In genomic region chr7:92584953-92585352, GRCh38 we compare ENCODE assay signal across 11 cellular contexts. TPM values are rescaled to one million over a fixed set of nuclear protein-coding genes. Genes with fewer than 3 reads are reported as not detected.
DNase-seq lines count a peak whose midpoint lies in the region; ATAC-seq, FAIRE-seq and TF ChIP-seq lines count a peak whose summit lies in the region.
"Had no signal": no experiment of that assay in that cellular context is flagged by ENCODE, and none has a peak within 500 bp of the region (broad histone marks: within the 10 kb centered on the region; RNA-seq: fewer than 3 reads in every experiment).

No MANE protein-coding gene starts in this region.

- ATAC-seq in CD4-positive, alpha-beta T cell (ENCODE audit: poor library complexity) = peak; percentile 33
- ATAC-seq: lower lobe of right lung had no signal

- H3K36me3 ChIP-seq in endothelial cell of umbilical vein (ENCODE audit: control insufficient read depth in 2 of 2, extremely low read depth in 1 of 2, insufficient read depth in 2 of 2, low read length in 2 of 2) (peaks cover 2 to 4% of the 10 kb centered on the region in 2 experiments), ovary (no peaks in the 10 kb centered on the region)

- H4K20me1 ChIP-seq in endothelial cell of umbilical vein (replicated peaks; ENCODE audit: control insufficient read depth, extremely low read depth, insufficient read depth, low read length) = peaks cover 18% of the 10 kb centered on the region

- H3K4me2 ChIP-seq in endothelial cell of umbilical vein (ENCODE audit: insufficient read depth, low read length) = no peak overlapping the region

- no peaks in the 10 kb centered on the region for H3K9me3 ChIP-seq in CD4-positive, alpha-beta T cell (ENCODE audit: control insufficient read depth, low read length)
- H3K9me3 ChIP-seq in endothelial cell of umbilical vein (replicated peaks; ENCODE audit: control insufficient read depth, insufficient read depth, low read length) (no peaks in the 10 kb centered on the region), ovary (no peaks in the 10 kb centered on the region)
- H3K9me3 ChIP-seq: lower lobe of right lung had no signal

- TF ChIP-seq EP300 in ovary (IDR thresholded peaks at IDR 0.05) = no peak

- H3K4me3 ChIP-seq in endothelial cell of umbilical vein (replicated peaks in 1 of 3; ENCODE audit: insufficient read depth in 1 of 3, low read depth in 1 of 3, low read length in 3 of 3) (no peak overlapping the region), ovary (no peak overlapping the region)
- H3K4me3 ChIP-seq: lower lobe of right lung had no signal

- H3K79me2 ChIP-seq in endothelial cell of umbilical vein (ENCODE audit: control insufficient read depth, insufficient read depth, low read length) = peaks cover 95% of the 10 kb centered on the region

- H3K36me3 Mint-ChIP-seq in CD4-positive, alpha-beta T cell (ENCODE audit: low read depth) = peaks cover 49% of the 10 kb centered on the region

- peaks cover 12% of the 10 kb centered on the region for H3K4me1 ChIP-seq in endothelial cell of umbilical vein (ENCODE audit: control insufficient read depth, extremely low read depth, insufficient read depth, low read length)
- peaks cover 13% of the 10 kb centered on the region for H3K4me1 ChIP-seq in ovary (ENCODE audit: insufficient read depth)

- H3K27me3 Mint-ChIP-seq in CD4-positive, alpha-beta T cell = no peaks in the 10 kb centered on the region

- no peak overlapping the region for H2AFZ ChIP-seq in endothelial cell of umbilical vein (ENCODE audit: low read depth, low read length)

- peaks cover 70% of the 10 kb centered on the region for H3K4me1 Mint-ChIP-seq in CD4-positive, alpha-beta T cell (ENCODE audit: low read depth)

- dilution Hi-C loops in endothelial cell of umbilical vein (cut with MboI; ENCODE audit: extremely low pct_ligation_motif_present, low sequenced_read_pairs) = no loop called here

- H3K9me3 Mint-ChIP-seq in CD4-positive, alpha-beta T cell = no peaks in the 10 kb centered on the region

- peak in 1 of 10 experiments; percentile 6 for DNase-seq in CD4-positive, alpha-beta T cell
- DNase-seq in GM19239 (ENCODE audit: insufficient read length, low spot score) (no peak), RWPE1 (ENCODE audit: low spot score) (peak; percentile 21), endothelial cell of umbilical vein (ENCODE audit: low read depth, low spot score) (peak; percentile 3), dedifferentiated amniotic fluid mesenchymal stem cell (ENCODE audit: extremely low spot score) (no peak), ovary (no peak), mesenteric fat pad (ENCODE audit: low spot score) (no peak), NCI-H1436 (lab: John Stamatoyannopoulos, UW) (no peak)
- DNase-seq: activated CD4-positive, CD25-positive, alpha-beta regulatory T cell treated with anti-CD3 and anti-CD28 coated beads, Interleukin-2, amount 50 U/mL, for 72 hours; EL; lower lobe of right lung had no signal

- H3K27ac ChIP-seq in CD4-positive, alpha-beta T cell (ENCODE audit: low read depth, low read length) = no peak overlapping the region
- H3K27ac ChIP-seq in RWPE1 (no peak overlapping the region), endothelial cell of umbilical vein (ENCODE audit: insufficient read depth, low read depth, low read length) (peak overlapping the region; percentile 25), ovary (no peak overlapping the region)
- H3K27ac ChIP-seq: lower lobe of right lung had no signal

- POLR2A ChIA-PET in CD4-positive, alpha-beta T cell (lab: Charles Lee) = interaction anchor here (2.0 kb wide), 1 partner anchor 56 kb away, joined by 7 read pairs; the partner anchor contains the start of genes PEX1 and RBM48
- POLR2A ChIA-PET in RWPE1 (lab: Yijun Ruan, JAX; ENCODE audit: low non-redundant PET) = no interaction called here
- POLR2A ChIA-PET in endothelial cell of umbilical vein (lab: Charles Lee) = no interaction called here

- FAIRE-seq in GM19239 (lab: Jason Lieb, UNC) (peak; percentile 57), endothelial cell of umbilical vein (lab: Jason Lieb, UNC) (no peak)

- no peak for TF ChIP-seq CTCF in CD4-positive, alpha-beta T cell (IDR thresholded peaks at IDR 0.05)
- TF ChIP-seq CTCF in RWPE1 (conservative IDR thresholded peaks at IDR 0.05; ENCODE audit: low read depth) = no peak
- TF ChIP-seq CTCF in endothelial cell of umbilical vein (IDR thresholded peaks at IDR 0.05; ENCODE audit: extremely low read depth in 1 of 2, insufficient read depth in 1 of 2, low read depth in 1 of 2, low read length in 2 of 2) = no peak
- no peak for TF ChIP-seq CTCF in ovary (IDR thresholded peaks at IDR 0.05)

- CTCF ChIA-PET in CD4-positive, alpha-beta T cell (lab: Charles Lee) = interaction anchor here (1.7 kb wide), 2 partner anchors 10 to 56 kb away, joined by 3 to 4 read pairs; partner anchors contain the start of genes PEX1 and RBM48
- CTCF ChIA-PET in RWPE1 (lab: Yijun Ruan, JAX) (no interaction called here), endothelial cell of umbilical vein (lab: Charles Lee) (no interaction called here)

- H3K27me3 ChIP-seq in CD4-positive, alpha-beta T cell (ENCODE audit: control insufficient read depth, insufficient read depth, low read length) = no peaks in the 10 kb centered on the region
- H3K27me3 ChIP-seq in endothelial cell of umbilical vein (ENCODE audit: control insufficient read depth in 2 of 2, insufficient read depth in 2 of 2, low read length in 2 of 2) = no peaks in the 10 kb centered on the region
- H3K27me3 ChIP-seq in ovary = no peaks in the 10 kb centered on the region

- no TSS peak for BruUV-seq in endothelial cell of umbilical vein (replicated peaks; lab: Mats Ljungman, UMichigan)

- intact Hi-C loops in CD4-positive, alpha-beta T cell (cut with DNase I, micrococcal nuclease) = loop anchor here in 1 of 2 experiments (5.0 to 10.0 kb wide), 3 partner anchors 640 to 1422 kb away; partner anchors contain the start of genes AKAP9 and HEPACAM2
- intact Hi-C loops in endothelial cell of umbilical vein (cut with micrococcal nuclease) = no loop called here
- intact Hi-C loops in ovary (cut with DNase I) = no loop called here

- peak overlapping the region; percentile 48 for H3K4me3 Mint-ChIP-seq in CD4-positive, alpha-beta T cell

- TF ChIP-seq POLR2A in endothelial cell of umbilical vein (IDR thresholded peaks at IDR 0.05; ENCODE audit: low read depth, low read length) (no peak), ovary (IDR thresholded peaks at IDR 0.05) (no peak)

- H3K9ac ChIP-seq in endothelial cell of umbilical vein (replicated peaks; ENCODE audit: extremely low read depth, insufficient read depth, low read length) = no peak overlapping the region

- peak overlapping the region; percentile 70 for H3K27ac Mint-ChIP-seq in CD4-positive, alpha-beta T cell

- no peaks in the 10 kb centered on the region for H3K9me1 ChIP-seq in endothelial cell of umbilical vein (replicated peaks; ENCODE audit: control insufficient read depth, extremely low read depth, insufficient read depth, low read length)

TF ChIP-seq in endothelial cell of umbilical vein, 7 proteins besides CTCF, POLR2A, EP300 and RAD21:
- no peak for TF ChIP-seq POLR2AphosphoS5 (IDR thresholded peaks at IDR 0.05; ENCODE audit: insufficient read depth, low read depth, low read length)
- TF ChIP-seq JUN (IDR thresholded peaks at IDR 0.05; ENCODE audit: borderline replicate concordance, insufficient read depth, insufficient read length, low read depth) = no peak

RNA-seq across cellular contexts. Expression of gene FAM133B, which starts 5.2 kb away (rescaled TPM):
- total RNA-seq in CD4-positive, alpha-beta T cell = 10 to 100 TPM; 81.2 to 83.8 TPM
- total RNA-seq in endothelial cell of umbilical vein (26.9 and 27.6 TPM in 2 replicates), ovary (10 to 100 TPM; 18.8 to 28.1 (median 23.5) TPM), mesenteric fat pad (24.0 TPM)
- polyA plus RNA-seq in endothelial cell of umbilical vein (6.6 and 9.1 TPM in 2 replicates), ovary (10 to 100 TPM; 17.3 to 21.2 TPM)
- polyA plus RNA-seq in endothelial cell of umbilical vein (2011; cell fraction: cytosol; rRNA removed) = 6.9 and 13.2 TPM in 2 replicates
- 19.6 and 28.8 TPM in 2 replicates for polyA plus RNA-seq in endothelial cell of umbilical vein (2011; cell fraction: nucleus; rRNA removed)
- polyA plus RNA-seq in endothelial cell of umbilical vein (2012) = 13.6 and 18.9 TPM in 2 replicates
- 8.3 and 9.1 TPM in 2 replicates for polyA minus RNA-seq in endothelial cell of umbilical vein
- polyA minus RNA-seq in endothelial cell of umbilical vein (2011; cell fraction: cytosol; rRNA and poly(A)+ RNA removed) = 7.4 TPM
- 31.7 and 42.9 TPM in 2 replicates for polyA minus RNA-seq in endothelial cell of umbilical vein (2011; cell fraction: nucleus; rRNA and poly(A)+ RNA removed)

RNA-seq across cellular contexts. Expression of gene RBM48, which starts 56.4 kb away (rescaled TPM):
- 10 to 100 TPM; 45.4 to 47.3 TPM for total RNA-seq in CD4-positive, alpha-beta T cell
- total RNA-seq in endothelial cell of umbilical vein (12.0 and 13.1 TPM in 2 replicates), ovary (10 to 100 TPM in 6 of 7 donors, 1 to 10 TPM in 1; 7.5 to 18.1 (median 13.6) TPM), mesenteric fat pad (8.0 TPM)
- polyA plus RNA-seq in endothelial cell of umbilical vein (9.6 and 9.8 TPM in 2 replicates), ovary (10 to 100 TPM; 12.6 to 24.4 TPM)
- polyA plus RNA-seq in endothelial cell of umbilical vein (2011; cell fraction: cytosol; rRNA removed) = 4.9 and 5.0 TPM in 2 replicates
- polyA plus RNA-seq in endothelial cell of umbilical vein (2011; cell fraction: nucleus; rRNA removed) = 21.9 and 28.7 TPM in 2 replicates
- polyA plus RNA-seq in endothelial cell of umbilical vein (2012) = 6.9 and 10.6 TPM in 2 replicates
- 8.0 and 13.9 TPM in 2 replicates for polyA minus RNA-seq in endothelial cell of umbilical vein
- 5.4 TPM for polyA minus RNA-seq in endothelial cell of umbilical vein (2011; cell fraction: cytosol; rRNA and poly(A)+ RNA removed)
- 19.9 and 29.5 TPM in 2 replicates for polyA minus RNA-seq in endothelial cell of umbilical vein (2011; cell fraction: nucleus; rRNA and poly(A)+ RNA removed)

RNA-seq across cellular contexts. Expression of gene PEX1, which starts 56.6 kb away (rescaled TPM):
- 10 to 100 TPM; 19.7 to 20.7 TPM for total RNA-seq in CD4-positive, alpha-beta T cell
- 10.7 and 11.7 TPM in 2 replicates for total RNA-seq in endothelial cell of umbilical vein
- 6.6 and 8.4 TPM in 2 replicates for polyA plus RNA-seq in endothelial cell of umbilical vein
- 5.6 and 6.0 TPM in 2 replicates for polyA plus RNA-seq in endothelial cell of umbilical vein (2011; cell fraction: cytosol; rRNA removed)
- 51.0 and 59.8 TPM in 2 replicates for polyA plus RNA-seq in endothelial cell of umbilical vein (2011; cell fraction: nucleus; rRNA removed)
- 6.9 and 8.7 TPM in 2 replicates for polyA plus RNA-seq in endothelial cell of umbilical vein (2012)
- polyA minus RNA-seq in endothelial cell of umbilical vein = 10.8 and 12.8 TPM in 2 replicates
- polyA minus RNA-seq in endothelial cell of umbilical vein (2011; cell fraction: cytosol; rRNA and poly(A)+ RNA removed) = 5.2 TPM
- polyA minus RNA-seq in endothelial cell of umbilical vein (2011; cell fraction: nucleus; rRNA and poly(A)+ RNA removed) = 18.3 and 22.6 TPM in 2 replicates
- total RNA-seq in ovary = 10 to 100 TPM; 14.5 to 21.4 (median 19.8) TPM
- polyA plus RNA-seq in ovary = 10 to 100 TPM; 11.9 to 17.3 TPM
- total RNA-seq in mesenteric fat pad = 12.5 TPM

Comparison
In these comparisons a context has a peak if more than half of its experiments do, and no peak if none do; other contexts are left out.
1. DNase-seq: peak in RWPE1 (single experiment) and endothelial cell of umbilical vein (single experiment); none in GM19239 (single experiment), dedifferentiated amniotic fluid mesenchymal stem cell (single experiment), ovary (0 of 5), mesenteric fat pad (single experiment) and NCI-H1436 (single experiment).